In genomic region chr6:3063733-3064700, GRCh38 we compare ENCODE assay signal across 1 cellular context.
TF ChIP-seq lines count a peak whose summit lies in the region.

No MANE protein-coding gene starts in this region.

TF ChIP-seq in H1, 55 proteins besides CTCF, POLR2A, EP300 and RAD21 (continued from another document):
- no peak for TF ChIP-seq ATF3 (IDR thresholded peaks at IDR 0.05; ENCODE audit: insufficient read depth, low read depth, low read length)
- no peak for TF ChIP-seq JUND (IDR thresholded peaks at IDR 0.05; ENCODE audit: low read length)
- no peak for TF ChIP-seq SP4 (IDR thresholded peaks at IDR 0.05; ENCODE audit: low read length)
- no peak for TF ChIP-seq YY1 (IDR thresholded peaks at IDR 0.05; ENCODE audit: low read depth, low read length)
- no peak for TF ChIP-seq TEAD4 (IDR thresholded peaks at IDR 0.05; ENCODE audit: low read depth, low read length)
- TF ChIP-seq CHD7 (IDR thresholded peaks at IDR 0.05; ENCODE audit: insufficient replicate concordance, low read length), result no peak
- TF ChIP-seq ASH2L (IDR thresholded peaks at IDR 0.05; ENCODE audit: low read length), result peak; percentile 47
- TF ChIP-seq RNF2 (IDR thresholded peaks at IDR 0.05; ENCODE audit: borderline replicate concordance, low read depth, low read length, missing control alignments, poor library complexity, severe bottlenecking), result no peak
- TF ChIP-seq SP2 (IDR thresholded peaks at IDR 0.05; ENCODE audit: low read length), result no peak
- TF ChIP-seq FOSL1 (IDR thresholded peaks at IDR 0.05; ENCODE audit: insufficient read depth, low read depth, low read length), result no peak
- TF ChIP-seq CBX8 (IDR thresholded peaks at IDR 0.05; ENCODE audit: borderline replicate concordance, low read depth, low read length), result no peak
- TF ChIP-seq SUZ12 (IDR thresholded peaks at IDR 0.05; ENCODE audit: low read length), result no peak
- no peak for TF ChIP-seq TCF12 (IDR thresholded peaks at IDR 0.05; ENCODE audit: low read depth, low read length)
- TF ChIP-seq SIRT6 (IDR thresholded peaks at IDR 0.05; ENCODE audit: low read length), result no peak
- TF ChIP-seq CBX5 (IDR thresholded peaks at IDR 0.05; ENCODE audit: low read depth, low read length), result no peak
- TF ChIP-seq CHD1 (IDR thresholded peaks at IDR 0.05; ENCODE audit: low read depth, low read length), result no peak
- TF ChIP-seq CHD2 (IDR thresholded peaks at IDR 0.05; ENCODE audit: low read length), result no peak
- no peak for TF ChIP-seq RXRA (IDR thresholded peaks at IDR 0.05; ENCODE audit: insufficient read depth, low read depth, low read length)
- TF ChIP-seq ATF2 (IDR thresholded peaks at IDR 0.05; ENCODE audit: low read length), result no peak
- no peak for TF ChIP-seq KDM5A (IDR thresholded peaks at IDR 0.05; ENCODE audit: low read length)
- TF ChIP-seq CTBP2 (IDR thresholded peaks at IDR 0.05; ENCODE audit: borderline replicate concordance, insufficient read depth, insufficient read length, low read length), result no peak
- TF ChIP-seq KDM1A (IDR thresholded peaks at IDR 0.05; ENCODE audit: borderline replicate concordance, low read length), result no peak
- TF ChIP-seq E2F6 (IDR thresholded peaks at IDR 0.05), result peak; percentile 50
- TF ChIP-seq TAF7 (optimal IDR thresholded peaks at IDR 0.05; ENCODE audit: borderline replicate concordance, low read depth, low read length), result no peak
- TF ChIP-seq BACH1 (IDR thresholded peaks at IDR 0.05; ENCODE audit: low read length), result peak; percentile 43
- TF ChIP-seq SP1 (IDR thresholded peaks at IDR 0.05; ENCODE audit: low read depth, low read length), result no peak
- no peak for TF ChIP-seq SAP30 (IDR thresholded peaks at IDR 0.05; ENCODE audit: insufficient read depth, insufficient replicate concordance, low read length)
- TF ChIP-seq ZNF274 (IDR thresholded peaks at IDR 0.05; ENCODE audit: borderline replicate concordance, extremely low read depth, low read length), result no peak
- TF ChIP-seq BRCA1 (IDR thresholded peaks at IDR 0.05; ENCODE audit: low read depth, low read length), result no peak
- no peak for TF ChIP-seq CREB1 (IDR thresholded peaks at IDR 0.05)
- no peak for TF ChIP-seq POU5F1 (IDR thresholded peaks at IDR 0.05; ENCODE audit: low read depth, low read length)
- no peak for TF ChIP-seq MAFK (IDR thresholded peaks at IDR 0.05; ENCODE audit: low read depth, low read length)
- TF ChIP-seq NANOG (IDR thresholded peaks at IDR 0.05; ENCODE audit: insufficient read depth, low read depth, low read length, poor library complexity, severe bottlenecking), result no peak
- TF ChIP-seq BCL11A (IDR thresholded peaks at IDR 0.05; ENCODE audit: low read depth in 2 of 2, low read length in 2 of 2), result no peak
- no peak for TF ChIP-seq SIX5 (IDR thresholded peaks at IDR 0.05; ENCODE audit: low read depth, low read length)
- no peak for TF ChIP-seq SRF (IDR thresholded peaks at IDR 0.05; ENCODE audit: low read depth, low read length)
- no peak for TF ChIP-seq USF2 (IDR thresholded peaks at IDR 0.05; ENCODE audit: low read length)
- TF ChIP-seq RBBP5 (IDR thresholded peaks at IDR 0.05; ENCODE audit: borderline replicate concordance, low read depth, low read length), result peak; percentile 46
- 0 out of 4 replicates have a peak, but pooled peaks of 1 of the 2 experiments have one; percentile 15 for TF ChIP-seq SIN3A (conservative IDR thresholded peaks at IDR 0.05 in 1 of 2, IDR thresholded peaks at IDR 0.05 in 1 of 2; ENCODE audit: low read depth in 1 of 2, low read length in 2 of 2)
- no peak for TF ChIP-seq RFX5 (IDR thresholded peaks at IDR 0.05; ENCODE audit: borderline replicate concordance, low read depth, low read length)
- TF ChIP-seq NRF1 (IDR thresholded peaks at IDR 0.05; ENCODE audit: low read depth, low read length), result no peak
- no peak for TF ChIP-seq GTF2F1 (IDR thresholded peaks at IDR 0.05; ENCODE audit: borderline replicate concordance, low read depth, low read length)
- TF ChIP-seq POLR2AphosphoS5 (IDR thresholded peaks at IDR 0.05; ENCODE audit: low read depth, low read length), result no peak
- no peak for TF ChIP-seq HDAC6 (IDR thresholded peaks at IDR 0.05; ENCODE audit: low read depth, low read length)
- no peak for TF ChIP-seq JUN (IDR thresholded peaks at IDR 0.05; ENCODE audit: low read depth, low read length)
- peak; percentile 58; the same call in 1 of the 2 replicates for TF ChIP-seq EGR1 (IDR thresholded peaks at IDR 0.05; ENCODE audit: borderline replicate concordance, low read depth, low read length)
- no peak for TF ChIP-seq PHF8 (conservative IDR thresholded peaks at IDR 0.05; ENCODE audit: low read depth, low read length)
- peak; percentile 46; the same call in 1 of the 2 replicates for TF ChIP-seq MAX (IDR thresholded peaks at IDR 0.05)
- no peak for TF ChIP-seq TAF1 (IDR thresholded peaks at IDR 0.05; ENCODE audit: low read depth, low read length)
- TF ChIP-seq HDAC2 (IDR thresholded peaks at IDR 0.05; ENCODE audit: borderline replicate concordance in 1 of 2, low read depth in 2 of 2, low read length in 2 of 2), result 0 out of 4 replicates have a peak, but pooled peaks of 1 of the 2 experiments have one; percentile 38
- TF ChIP-seq TBP (IDR thresholded peaks at IDR 0.05; ENCODE audit: low read depth, low read length), result no peak; the same call in 1 of the 2 replicates
- no peak for TF ChIP-seq EZH2 (IDR thresholded peaks at IDR 0.05; ENCODE audit: low read depth, low read length, severe bottlenecking)
- TF ChIP-seq CEBPB (IDR thresholded peaks at IDR 0.05; ENCODE audit: low read depth, low read length), result no peak
